Comparison of ENCODE assay signal across 1 cellular context in the genomic region with DNA sequence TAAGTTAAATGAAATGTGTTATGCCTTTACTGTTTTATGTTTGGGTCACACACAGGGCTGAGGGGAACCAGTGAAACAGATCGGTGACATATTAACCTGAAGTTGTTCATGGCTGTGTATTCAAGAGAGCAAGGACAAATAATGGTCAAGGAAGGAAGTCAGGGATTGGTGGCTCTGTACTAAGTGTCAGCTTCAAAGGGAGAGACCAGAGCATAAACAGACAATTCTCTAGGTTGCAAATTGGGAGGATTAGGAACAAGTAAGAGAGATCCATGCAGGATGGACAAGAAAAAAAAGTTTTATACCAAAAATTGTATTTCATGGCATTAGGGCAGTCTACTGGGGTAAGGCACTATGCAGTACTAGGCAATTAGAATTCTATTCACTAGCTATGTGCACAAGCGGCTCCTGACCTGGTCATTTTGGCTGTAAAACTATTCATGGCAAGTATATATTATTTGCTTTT.
TF ChIP-seq lines count a peak whose summit lies in the region.

No MANE protein-coding gene starts in this region.

TF ChIP-seq in HepG2, 621 proteins besides CTCF, POLR2A, EP300 and RAD21 (continued from another document and continues in another):
- TF ChIP-seq ARID5B (CRISPR knock-in tag; IDR thresholded peaks at IDR 0.05) (peak; percentile 83), ZNF367 (CRISPR knock-in tag; IDR thresholded peaks at IDR 0.05; ENCODE audit: borderline replicate concordance) (no peak), KDM6A (CRISPR knock-in tag; IDR thresholded peaks at IDR 0.05; ENCODE audit: low read depth) (peak; percentile 55; the same call in 1 of the 2 replicates), HNRNPL (IDR thresholded peaks at IDR 0.05; ENCODE audit: low read depth, low read length) (no peak), NPAS2 (CRISPR knock-in tag; IDR thresholded peaks at IDR 0.05; ENCODE audit: borderline replicate concordance) (no peak), MED1 (CRISPR knock-in tag; IDR thresholded peaks at IDR 0.05) (peak; percentile 67), CENPT (CRISPR knock-in tag; IDR thresholded peaks at IDR 0.05; ENCODE audit: low read depth) (no peak), HMG20B (CRISPR knock-in tag; conservative IDR thresholded peaks at IDR 0.05) (no peak), NFKBIZ (CRISPR knock-in tag; IDR thresholded peaks at IDR 0.05) (no peak), MTA1 (CRISPR knock-in tag; IDR thresholded peaks at IDR 0.05; ENCODE audit: borderline replicate concordance) (no peak), ZBTB8A (CRISPR knock-in tag; IDR thresholded peaks at IDR 0.05; ENCODE audit: borderline replicate concordance, low read depth) (no peak), ASH2L (IDR thresholded peaks at IDR 0.05; ENCODE audit: insufficient read length, low read depth, low read length) (peak; percentile 69), ZNF230 (CRISPR knock-in tag; IDR thresholded peaks at IDR 0.05) (no peak), KMT2A (CRISPR knock-in tag; IDR thresholded peaks at IDR 0.05) (peak; percentile 43; the same call in 1 of the 2 replicates), BCL6 (CRISPR knock-in tag; IDR thresholded peaks at IDR 0.05) (peak; percentile 62; the same call in 1 of the 2 replicates), ZSCAN25 (CRISPR knock-in tag; IDR thresholded peaks at IDR 0.05) (no peak), ELF1 (CRISPR knock-in tag; IDR thresholded peaks at IDR 0.05) (0 out of 2 replicates have a peak, but pooled peaks have one; percentile 25), CENPBD1 (CRISPR knock-in tag; IDR thresholded peaks at IDR 0.05; ENCODE audit: borderline replicate concordance, low read depth) (no peak), HIC2 (CRISPR knock-in tag; IDR thresholded peaks at IDR 0.05; ENCODE audit: low read depth) (no peak), ZNF607 (CRISPR knock-in tag; IDR thresholded peaks at IDR 0.05; ENCODE audit: borderline replicate concordance) (no peak), NCOA2 (CRISPR knock-in tag; IDR thresholded peaks at IDR 0.05) (peak; percentile 53), POLR2AphosphoS5 (IDR thresholded peaks at IDR 0.05; ENCODE audit: low read depth, low read length) (peak; percentile 68), GZF1 (CRISPR knock-in tag; IDR thresholded peaks at IDR 0.05) (no peak), ZNF354B (CRISPR knock-in tag; IDR thresholded peaks at IDR 0.05) (no peak), REPIN1 (CRISPR knock-in tag; IDR thresholded peaks at IDR 0.05; ENCODE audit: borderline replicate concordance, low read depth) (peak; percentile 38; the same call in 1 of the 2 replicates), ZNF296 (CRISPR knock-in tag; conservative IDR thresholded peaks at IDR 0.05) (no peak), FOXO1 (CRISPR knock-in tag; IDR thresholded peaks at IDR 0.05) (no peak; the same call in 1 of the 2 replicates), ZFP36L1 (CRISPR knock-in tag; IDR thresholded peaks at IDR 0.05) (no peak), THAP11 (CRISPR knock-in tag; IDR thresholded peaks at IDR 0.05) (peak; percentile 42), ZNF33B (CRISPR knock-in tag; IDR thresholded peaks at IDR 0.05) (no peak), DDIT3 (CRISPR knock-in tag; IDR thresholded peaks at IDR 0.05) (no peak), TFE3 (CRISPR knock-in tag; IDR thresholded peaks at IDR 0.05) (0 out of 2 replicates have a peak, but pooled peaks have one; percentile 21), TBX2 (CRISPR knock-in tag; IDR thresholded peaks at IDR 0.05; ENCODE audit: borderline replicate concordance) (peak; percentile 68; the same call in 1 of the 2 replicates), SRSF1 (optimal IDR thresholded peaks at IDR 0.05; ENCODE audit: low read depth, low read length) (no peak), RFX3 (CRISPR knock-in tag; IDR thresholded peaks at IDR 0.05) (no peak), ZNF629 (CRISPR knock-in tag; conservative IDR thresholded peaks at IDR 0.05) (no peak), FOXA3 (CRISPR knock-in tag; IDR thresholded peaks at IDR 0.05) (peak; percentile 87), RARA (CRISPR knock-in tag; IDR thresholded peaks at IDR 0.05) (peak; percentile 59), SUZ12 (IDR thresholded peaks at IDR 0.05; ENCODE audit: low read depth, low read length) (no peak)
- TF ChIP-seq, protein P1, sequence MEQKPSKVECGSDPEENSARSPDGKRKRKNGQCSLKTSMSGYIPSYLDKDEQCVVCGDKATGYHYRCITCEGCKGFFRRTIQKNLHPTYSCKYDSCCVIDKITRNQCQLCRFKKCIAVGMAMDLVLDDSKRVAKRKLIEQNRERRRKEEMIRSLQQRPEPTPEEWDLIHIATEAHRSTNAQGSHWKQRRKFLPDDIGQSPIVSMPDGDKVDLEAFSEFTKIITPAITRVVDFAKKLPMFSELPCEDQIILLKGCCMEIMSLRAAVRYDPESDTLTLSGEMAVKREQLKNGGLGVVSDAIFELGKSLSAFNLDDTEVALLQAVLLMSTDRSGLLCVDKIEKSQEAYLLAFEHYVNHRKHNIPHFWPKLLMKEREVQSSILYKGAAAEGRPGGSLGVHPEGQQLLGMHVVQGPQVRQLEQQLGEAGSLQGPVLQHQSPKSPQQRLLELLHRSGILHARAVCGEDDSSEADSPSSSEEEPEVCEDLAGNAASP (CRISPR knock-in tag; IDR thresholded peaks at IDR 0.05; ENCODE audit: borderline replicate concordance): no peak
- TF ChIP-seq, protein P2, sequence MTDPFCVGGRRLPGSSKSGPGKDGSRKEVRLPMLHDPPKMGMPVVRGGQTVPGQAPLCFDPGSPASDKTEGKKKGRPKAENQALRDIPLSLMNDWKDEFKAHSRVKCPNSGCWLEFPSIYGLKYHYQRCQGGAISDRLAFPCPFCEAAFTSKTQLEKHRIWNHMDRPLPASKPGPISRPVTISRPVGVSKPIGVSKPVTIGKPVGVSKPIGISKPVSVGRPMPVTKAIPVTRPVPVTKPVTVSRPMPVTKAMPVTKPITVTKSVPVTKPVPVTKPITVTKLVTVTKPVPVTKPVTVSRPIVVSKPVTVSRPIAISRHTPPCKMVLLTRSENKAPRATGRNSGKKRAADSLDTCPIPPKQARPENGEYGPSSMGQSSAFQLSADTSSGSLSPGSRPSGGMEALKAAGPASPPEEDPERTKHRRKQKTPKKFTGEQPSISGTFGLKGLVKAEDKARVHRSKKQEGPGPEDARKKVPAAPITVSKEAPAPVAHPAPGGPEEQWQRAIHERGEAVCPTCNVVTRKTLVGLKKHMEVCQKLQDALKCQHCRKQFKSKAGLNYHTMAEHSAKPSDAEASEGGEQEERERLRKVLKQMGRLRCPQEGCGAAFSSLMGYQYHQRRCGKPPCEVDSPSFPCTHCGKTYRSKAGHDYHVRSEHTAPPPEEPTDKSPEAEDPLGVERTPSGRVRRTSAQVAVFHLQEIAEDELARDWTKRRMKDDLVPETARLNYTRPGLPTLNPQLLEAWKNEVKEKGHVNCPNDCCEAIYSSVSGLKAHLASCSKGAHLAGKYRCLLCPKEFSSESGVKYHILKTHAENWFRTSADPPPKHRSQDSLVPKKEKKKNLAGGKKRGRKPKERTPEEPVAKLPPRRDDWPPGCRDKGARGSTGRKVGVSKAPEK (CRISPR knock-in tag; IDR thresholded peaks at IDR 0.05; ENCODE audit: borderline replicate concordance): no peak
- TF ChIP-seq, protein P3, sequence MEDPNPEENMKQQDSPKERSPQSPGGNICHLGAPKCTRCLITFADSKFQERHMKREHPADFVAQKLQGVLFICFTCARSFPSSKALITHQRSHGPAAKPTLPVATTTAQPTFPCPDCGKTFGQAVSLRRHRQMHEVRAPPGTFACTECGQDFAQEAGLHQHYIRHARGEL (CRISPR knock-in tag; IDR thresholded peaks at IDR 0.05): no peak
- TF ChIP-seq, protein P4, sequence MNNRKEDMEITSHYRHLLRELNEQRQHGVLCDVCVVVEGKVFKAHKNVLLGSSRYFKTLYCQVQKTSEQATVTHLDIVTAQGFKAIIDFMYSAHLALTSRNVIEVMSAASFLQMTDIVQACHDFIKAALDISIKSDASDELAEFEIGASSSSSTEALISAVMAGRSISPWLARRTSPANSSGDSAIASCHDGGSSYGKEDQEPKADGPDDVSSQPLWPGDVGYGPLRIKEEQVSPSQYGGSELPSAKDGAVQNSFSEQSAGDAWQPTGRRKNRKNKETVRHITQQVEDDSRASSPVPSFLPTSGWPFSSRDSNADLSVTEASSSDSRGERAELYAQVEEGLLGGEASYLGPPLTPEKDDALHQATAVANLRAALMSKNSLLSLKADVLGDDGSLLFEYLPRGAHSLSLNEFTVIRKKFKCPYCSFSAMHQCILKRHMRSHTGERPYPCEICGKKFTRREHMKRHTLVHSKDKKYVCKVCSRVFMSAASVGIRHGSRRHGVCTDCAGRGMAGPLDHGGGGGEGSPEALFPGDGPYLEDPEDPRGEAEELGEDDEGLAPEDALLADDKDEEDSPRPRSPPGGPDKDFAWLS (CRISPR knock-in tag; IDR thresholded peaks at IDR 0.05; ENCODE audit: borderline replicate concordance): no peak
- TF ChIP-seq, protein P5, sequence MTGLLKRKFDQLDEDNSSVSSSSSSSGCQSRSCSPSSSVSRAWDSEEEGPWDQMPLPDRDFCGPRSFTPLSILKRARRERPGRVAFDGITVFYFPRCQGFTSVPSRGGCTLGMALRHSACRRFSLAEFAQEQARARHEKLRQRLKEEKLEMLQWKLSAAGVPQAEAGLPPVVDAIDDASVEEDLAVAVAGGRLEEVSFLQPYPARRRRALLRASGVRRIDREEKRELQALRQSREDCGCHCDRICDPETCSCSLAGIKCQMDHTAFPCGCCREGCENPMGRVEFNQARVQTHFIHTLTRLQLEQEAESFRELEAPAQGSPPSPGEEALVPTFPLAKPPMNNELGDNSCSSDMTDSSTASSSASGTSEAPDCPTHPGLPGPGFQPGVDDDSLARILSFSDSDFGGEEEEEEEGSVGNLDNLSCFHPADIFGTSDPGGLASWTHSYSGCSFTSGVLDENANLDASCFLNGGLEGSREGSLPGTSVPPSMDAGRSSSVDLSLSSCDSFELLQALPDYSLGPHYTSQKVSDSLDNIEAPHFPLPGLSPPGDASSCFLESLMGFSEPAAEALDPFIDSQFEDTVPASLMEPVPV (CRISPR knock-in tag; IDR thresholded peaks at IDR 0.05): no peak
- TF ChIP-seq, protein P6, sequence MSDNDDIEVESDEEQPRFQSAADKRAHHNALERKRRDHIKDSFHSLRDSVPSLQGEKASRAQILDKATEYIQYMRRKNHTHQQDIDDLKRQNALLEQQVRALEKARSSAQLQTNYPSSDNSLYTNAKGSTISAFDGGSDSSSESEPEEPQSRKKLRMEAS (IDR thresholded peaks at IDR 0.05): 0 out of 2 replicates have a peak, but pooled peaks have one; percentile 20
